In genomic region chr2:8135051-8135675, GRCh38 we compare ENCODE assay signal across 14 cellular contexts.
A peak's percentile ranks its signal among the peaks of the same experiment; 100 is the strongest.
DNase-seq lines count a peak whose midpoint lies in the region; ATAC-seq and TF ChIP-seq lines count a peak whose summit lies in the region.
"Had no signal": no experiment of that assay in that cellular context is flagged by ENCODE, and none has a peak within 500 bp of the region (broad histone marks: within the 10 kb centered on the region; RNA-seq: fewer than 3 reads in every experiment).

No MANE protein-coding gene starts in this region.

- DNase-seq in NCI-H1105 treated with DMSO at 0.1 percent for 48 hours (lab: John Stamatoyannopoulos, UW) (peak; percentile 91), mesothelial cell of epicardium (ENCODE audit: low spot score in 2 of 2, unreplicated experiment in 2 of 2) (peak in 1 of 2 experiments; percentile 55), superior temporal gyrus (ENCODE audit: extremely low spot score) (no peak), C1 segment of cervical spinal cord (lab: John Stamatoyannopoulos, UW) (no peak), AML-193 (lab: John Stamatoyannopoulos, UW) (no peak)
- DNase-seq in activated CD4-positive, alpha-beta T cell treated with anti-CD3 and anti-CD28 coated beads, Interleukin-2, amount 50 U/mL, for 48 hours: no peak
- DNase-seq: cerebellar nuclear complex; HFFc6; hypothalamus; stimulated activated CD4-positive, alpha-beta T cell treated with anti-CD3 and anti-CD28 coated beads, Interleukin-15, amount 100 ng/mL, for 24 hours; trophoblast cell had no signal

- H3K4me1 Mint-ChIP-seq in activated T-helper 17 cell treated with anti-CD3 and anti-CD28 coated beads, Interleukin-2, amount 50 U/mL, for 72 hours: peaks cover 5% of the 10 kb centered on the region
- H3K4me1 Mint-ChIP-seq in mesothelial cell of epicardium: peaks cover 40% of the 10 kb centered on the region

- no peak overlapping the region for H3K4me3 Mint-ChIP-seq in activated T-helper 17 cell treated with anti-CD3 and anti-CD28 coated beads, Interleukin-2, amount 50 U/mL, for 72 hours
- no peak overlapping the region for H3K4me3 Mint-ChIP-seq in mesothelial cell of epicardium
- H3K4me3 Mint-ChIP-seq: HFFc6 had no signal

- no peaks in the 10 kb centered on the region for H3K27me3 Mint-ChIP-seq in activated T-helper 17 cell treated with anti-CD3 and anti-CD28 coated beads, Interleukin-2, amount 50 U/mL, for 72 hours
- no peaks in the 10 kb centered on the region for H3K27me3 Mint-ChIP-seq in mesothelial cell of epicardium (ENCODE audit: low read depth)

- peak overlapping the region; percentile 66 for H3K27ac ChIP-seq in C4-2B
- H3K27ac ChIP-seq: SJSA1 had no signal

- no peaks in the 10 kb centered on the region for H3K36me3 Mint-ChIP-seq in activated T-helper 17 cell treated with anti-CD3 and anti-CD28 coated beads, Interleukin-2, amount 50 U/mL, for 72 hours (ENCODE audit: low read depth)
- H3K36me3 Mint-ChIP-seq in mesothelial cell of epicardium: no peaks in the 10 kb centered on the region

- peak overlapping the region; percentile 18 for H3K27ac Mint-ChIP-seq in activated T-helper 17 cell treated with anti-CD3 and anti-CD28 coated beads, Interleukin-2, amount 50 U/mL, for 72 hours
- H3K27ac Mint-ChIP-seq in mesothelial cell of epicardium: peak overlapping the region; percentile 90
- H3K27ac Mint-ChIP-seq: HFFc6 had no signal

- TF ChIP-seq CTCF in C4-2B (conservative IDR thresholded peaks at IDR 0.05) (no peak), mesothelial cell of epicardium (IDR thresholded peaks at IDR 0.05; ENCODE audit: unreplicated experiment) (no peak)

- H3K9me3 Mint-ChIP-seq in activated T-helper 17 cell treated with anti-CD3 and anti-CD28 coated beads, Interleukin-2, amount 50 U/mL, for 72 hours: no peaks in the 10 kb centered on the region
- H3K9me3 Mint-ChIP-seq in mesothelial cell of epicardium: no peaks in the 10 kb centered on the region
- H3K9me3 Mint-ChIP-seq: HFFc6 had no signal

- no peak for ATAC-seq in activated T-helper 17 cell treated with anti-CD3 and anti-CD28 coated beads, Interleukin-2, amount 50 U/mL, for 72 hours (replicated peaks)
